In the genomic region with DNA sequence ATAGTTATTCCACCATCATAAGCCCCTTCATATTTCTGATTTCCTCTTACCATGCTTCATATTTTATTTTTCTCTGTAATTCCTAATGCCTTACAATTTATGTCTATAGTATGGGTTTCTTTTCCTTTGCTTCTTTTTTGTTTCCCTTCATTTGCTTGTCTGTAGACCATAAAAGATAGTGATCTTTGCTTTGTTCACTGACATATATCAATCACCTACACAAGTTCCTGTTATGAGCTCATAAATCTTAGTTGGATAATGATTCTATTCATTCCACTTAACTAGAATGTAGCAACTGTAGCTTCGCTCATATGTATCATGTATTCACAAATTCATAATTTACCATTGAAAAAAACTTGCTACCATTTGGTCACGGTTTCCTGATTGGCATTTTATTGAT, we compare ENCODE assay signal across 7 cellular contexts.
"Had no signal": no experiment of that assay in that cellular context is flagged by ENCODE, and none has a peak within 500 bp of the region (broad histone marks: within the 10 kb centered on the region; RNA-seq: fewer than 3 reads in every experiment).

No MANE protein-coding gene starts in this region.

- H3K27ac ChIP-seq: HL-60, KMS-11 had no signal

- ATAC-seq: HepG2 had no signal

- H3K4me2 ChIP-seq: KMS-11 had no signal

- FAIRE-seq: HepG2, HTR-8/SVneo had no signal

- DNase-seq: IMR-90, KBM-7, KG1 had no signal

- H3K9ac ChIP-seq: KMS-11 had no signal
